In the genomic region with DNA sequence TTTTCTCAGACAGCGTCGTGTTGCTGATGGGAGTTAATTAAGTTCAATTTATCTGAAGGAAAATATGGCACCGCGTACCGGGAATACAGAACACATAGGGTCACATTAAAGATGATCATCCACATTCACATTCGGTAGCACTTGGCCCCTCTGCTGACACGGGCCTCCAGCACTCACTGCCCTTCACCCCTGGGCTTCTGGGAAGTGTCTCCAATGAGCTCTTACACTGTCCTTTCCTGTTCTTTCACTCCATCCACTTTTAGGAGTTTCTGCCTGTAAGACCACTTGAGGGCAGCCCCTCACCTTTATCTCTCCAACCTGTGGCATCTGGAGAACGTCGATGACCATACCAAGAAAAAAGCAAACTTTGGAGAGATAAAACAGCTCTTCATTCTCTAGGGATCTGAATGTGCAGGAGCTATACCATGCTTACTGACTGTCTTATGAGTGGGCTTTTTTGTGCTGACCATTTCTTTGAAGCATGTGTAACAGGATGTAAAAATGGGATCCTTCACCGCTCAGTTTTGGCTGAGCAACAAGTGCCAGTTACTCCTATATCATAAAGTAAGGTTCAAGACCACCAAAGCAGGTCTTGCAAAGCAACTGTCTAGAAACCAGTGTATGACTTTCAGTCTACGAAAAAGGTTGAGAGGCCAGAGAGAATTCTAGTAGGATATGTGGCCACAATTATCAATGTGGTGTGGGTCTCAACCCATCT, we compare ENCODE assay signal across 8 cellular contexts. TPM values are rescaled to one million over a fixed set of nuclear protein-coding genes. Genes with fewer than 3 reads are reported as not detected.
A peak's percentile ranks its signal among the peaks of the same experiment; 100 is the strongest.
DNase-seq lines count a peak whose midpoint lies in the region; ATAC-seq and TF ChIP-seq lines count a peak whose summit lies in the region.

No MANE protein-coding gene starts in this region.

- peaks cover 6% of the 10 kb centered on the region; the same call in 1 of the 2 replicates for H3K27me3 ChIP-seq in BE2C
- H3K27me3 ChIP-seq in stomach, result no peaks in the 10 kb centered on the region

- peak overlapping the region; percentile 72 for H3K4me3 ChIP-seq in BE2C (ENCODE audit: low read depth, low read length)
- H3K4me3 ChIP-seq in HFF-Myc (replicated peaks; ENCODE audit: low read depth, low read length), result peak overlapping the region; percentile 66
- H3K4me3 ChIP-seq in stomach, result peak overlapping the region; percentile 65 to 79 (median 70)

- TF ChIP-seq POLR2A in stomach (IDR thresholded peaks at IDR 0.05), result no peak

- H3K4me3 Mint-ChIP-seq in activated T-helper 17 cell treated with anti-CD3 and anti-CD28 coated beads, Interleukin-2, amount 50 U/mL, for 72 hours, result peak overlapping the region; percentile 85
- H3K4me3 Mint-ChIP-seq in immature natural killer cell, result peak overlapping the region; percentile 98 to 100 (median 99)

- TF ChIP-seq EP300 in stomach (IDR thresholded peaks at IDR 0.05), result no peak

- peak overlapping the region; percentile 82 to 91 (median 89) for H3K27ac ChIP-seq in stomach

- intact Hi-C loops in stomach (cut with DNase I; ENCODE audit: low total_unique reads), result loop anchor here (10.0 kb wide), 1 partner anchor 91 kb away; the partner anchor contains the start of gene SAAL1

- no peak for TF ChIP-seq CTCF in BE2C (IDR thresholded peaks at IDR 0.05; ENCODE audit: low read depth, low read length)
- no peak for TF ChIP-seq CTCF in HFF-Myc (IDR thresholded peaks at IDR 0.05; ENCODE audit: low read depth, low read length, missing control alignments)
- no peak for TF ChIP-seq CTCF in stomach (IDR thresholded peaks at IDR 0.05)

- H3K36me3 Mint-ChIP-seq in activated T-helper 17 cell treated with anti-CD3 and anti-CD28 coated beads, Interleukin-2, amount 50 U/mL, for 72 hours (ENCODE audit: low read depth), result peaks cover 18% of the 10 kb centered on the region
- no peaks in the 10 kb centered on the region for H3K36me3 Mint-ChIP-seq in immature natural killer cell

- H3K27me3 Mint-ChIP-seq in activated T-helper 17 cell treated with anti-CD3 and anti-CD28 coated beads, Interleukin-2, amount 50 U/mL, for 72 hours, result no peaks in the 10 kb centered on the region
- H3K27me3 Mint-ChIP-seq in immature natural killer cell (ENCODE audit: low read depth in 3 of 3), result peaks cover 4 to 15% (median 7%) of the 10 kb centered on the region in 3 donors

- DNase-seq in BE2C (no peak), HFF-Myc (ENCODE audit: extremely low read depth, low read depth) (no peak), immature natural killer cell (no peak), stomach (no peak), amniotic stem cell (lab: John Stamatoyannopoulos, UW) (no peak)

- no peak for ATAC-seq in activated T-helper 17 cell treated with anti-CD3 and anti-CD28 coated beads, Interleukin-2, amount 50 U/mL, for 72 hours (replicated peaks)
- no peak for ATAC-seq in HG03097 (IDR thresholded peaks at IDR 0.05; ENCODE audit: low FRiP score, unreplicated experiment)
- no peak for ATAC-seq in GM18868 (IDR thresholded peaks at IDR 0.05; ENCODE audit: unreplicated experiment)

- H3K4me1 ChIP-seq in BE2C, result no peaks in the 10 kb centered on the region
- peaks cover 0 to 18% (median 17%) of the 10 kb centered on the region in 4 donors for H3K4me1 ChIP-seq in stomach

- no peaks in the 10 kb centered on the region for H3K9me3 Mint-ChIP-seq in activated T-helper 17 cell treated with anti-CD3 and anti-CD28 coated beads, Interleukin-2, amount 50 U/mL, for 72 hours
- H3K9me3 Mint-ChIP-seq in immature natural killer cell, result no peaks in the 10 kb centered on the region

- 19 to 21% (median 20%) methylated on average over 11 of the region's 11 CpGs for WGBS in stomach, 5 donors

- H3K36me3 ChIP-seq in BE2C, result no peaks in the 10 kb centered on the region
- H3K36me3 ChIP-seq in stomach, result no peaks in the 10 kb centered on the region

- H3K4me1 Mint-ChIP-seq in activated T-helper 17 cell treated with anti-CD3 and anti-CD28 coated beads, Interleukin-2, amount 50 U/mL, for 72 hours, result peaks cover 36% of the 10 kb centered on the region
- peaks cover 28 to 39% of the 10 kb centered on the region in 2 donors for H3K4me1 Mint-ChIP-seq in immature natural killer cell

- H3K9me3 ChIP-seq in BE2C (no peaks in the 10 kb centered on the region), stomach (no peaks in the 10 kb centered on the region)

- peak overlapping the region; percentile 91 for H3K27ac Mint-ChIP-seq in activated T-helper 17 cell treated with anti-CD3 and anti-CD28 coated beads, Interleukin-2, amount 50 U/mL, for 72 hours
- peak overlapping the region; percentile 97 to 100 (median 98) for H3K27ac Mint-ChIP-seq in immature natural killer cell

RNA-seq across cellular contexts. Expression of gene SERGEF, which starts 1.1 kb away (rescaled TPM):
- polyA plus RNA-seq in BE2C (2012; ENCODE audit: insufficient read depth, insufficient read length, low read depth), result 13.5 TPM
- total RNA-seq in activated T-helper 17 cell treated with anti-CD3 and anti-CD28 coated beads, Interleukin-2, amount 50 U/mL, for 72 hours, result 10 to 100 TPM; 47.9 to 76.0 TPM
- polyA plus RNA-seq in immature natural killer cell (100 to 1,000 TPM in 1 of 3 donors, 10 to 100 TPM in 2; 52.0 to 104 (median 68.3) TPM), stomach (100 to 1,000 TPM in 1 of 3 donors, 10 to 100 TPM in 2; 73.5 to 101 (median 86.0) TPM)
- 100 to 1,000 TPM in 1 of 5 donors, 10 to 100 TPM in 2, 1 to 10 TPM in 1, not detected in 1; 9.3 to 158 (median 20.5) TPM for total RNA-seq in stomach

RNA-seq across cellular contexts. Expression of gene TPH1, which starts 32.1 kb away (rescaled TPM):
- 0.08 TPM for polyA plus RNA-seq in BE2C (2012; ENCODE audit: insufficient read depth, insufficient read length, low read depth)
- under 1 TPM; 0.19 to 0.24 TPM for total RNA-seq in activated T-helper 17 cell treated with anti-CD3 and anti-CD28 coated beads, Interleukin-2, amount 50 U/mL, for 72 hours
- not detected for polyA plus RNA-seq in immature natural killer cell
- 10 to 100 TPM in 2 of 5 donors, 1 to 10 TPM in 2, not detected in 1; 2.3 to 23.1 (median 11.2) TPM for total RNA-seq in stomach
- 1 to 10 TPM in 2 of 3 donors, under 1 TPM in 1; 0.75 to 3.1 (median 1.5) TPM for polyA plus RNA-seq in stomach
